Comparison of ENCODE assay signal across 8 cellular contexts in genomic region chr14:23631702-23632460, GRCh38. TPM values are rescaled to one million over a fixed set of nuclear protein-coding genes. Genes with fewer than 3 reads are reported as not detected.
DNase-seq lines count a peak whose midpoint lies in the region; ATAC-seq and TF ChIP-seq lines count a peak whose summit lies in the region.

No MANE protein-coding gene starts in this region.

- intact Hi-C loops in activated naive CD4-positive, alpha-beta T cell treated with anti-CD3 and anti-CD28 coated beads for 36 hours (cut with micrococcal nuclease) = loop anchor here (1.0 kb wide), 3 partner anchors 43 to 322 kb away; no protein-coding TSS in a partner anchor

- H3K9me3 Mint-ChIP-seq in activated naive CD4-positive, alpha-beta T cell treated with anti-CD3 and anti-CD28 coated beads for 36 hours = no peaks in the 10 kb centered on the region

- H3K36me3 ChIP-seq in SJSA1 (no peaks in the 10 kb centered on the region), osteoblast (ENCODE audit: insufficient read depth, low read length) (no peaks in the 10 kb centered on the region)

- no peaks in the 10 kb centered on the region for H3K27me3 Mint-ChIP-seq in activated naive CD4-positive, alpha-beta T cell treated with anti-CD3 and anti-CD28 coated beads for 36 hours (ENCODE audit: low read depth)

- no peaks in the 10 kb centered on the region for H3K36me3 Mint-ChIP-seq in activated naive CD4-positive, alpha-beta T cell treated with anti-CD3 and anti-CD28 coated beads for 36 hours (ENCODE audit: low read depth)

- H3K4me2 ChIP-seq in osteoblast (ENCODE audit: insufficient read depth, low read length) = no peak overlapping the region

- no peak overlapping the region for H3K27ac ChIP-seq in SJSA1
- no peak overlapping the region for H3K27ac ChIP-seq in osteoblast (ENCODE audit: low read depth, low read length)

- H3K9me3 ChIP-seq in SJSA1 (replicated peaks) = no peaks in the 10 kb centered on the region
- no peaks in the 10 kb centered on the region for H3K9me3 ChIP-seq in osteoblast (ENCODE audit: low read depth, low read length)

- DNase-seq in C1 segment of cervical spinal cord (lab: John Stamatoyannopoulos, UW) (peak in 13 of 14 donors; percentile 3 to 79 (median 46)), LHCN-M2 (ENCODE audit: low read depth) (peak; percentile 72), SJSA1 (ENCODE audit: low read depth in 1 of 2, low spot score in 2 of 2) (peak; percentile 15 to 51), germinal center (ENCODE audit: low spot score) (peak; percentile 65), osteoblast (ENCODE audit: insufficient read length, low spot score, missing footprints) (peak; percentile 92), superior temporal gyrus (ENCODE audit: extremely low spot score) (peak; percentile 91)
- DNase-seq in activated naive CD4-positive, alpha-beta T cell treated with anti-CD3 and anti-CD28 coated beads for 36 hours = peak; percentile 82

- no peaks in the 10 kb centered on the region for H3K79me2 ChIP-seq in osteoblast (ENCODE audit: insufficient read depth, low read length)

- TF ChIP-seq CTCF in osteoblast (IDR thresholded peaks at IDR 0.05; ENCODE audit: extremely low read depth, low read depth, low read length) = peak; percentile 98

- H3K4me3 ChIP-seq in SJSA1 = no peak overlapping the region
- no peak overlapping the region for H3K4me3 ChIP-seq in osteoblast (ENCODE audit: insufficient read depth, low read length)

- H3K4me1 Mint-ChIP-seq in activated naive CD4-positive, alpha-beta T cell treated with anti-CD3 and anti-CD28 coated beads for 36 hours (ENCODE audit: low read depth) = peaks cover 5% of the 10 kb centered on the region

- H3K4me1 ChIP-seq in SJSA1 (replicated peaks) = no peaks in the 10 kb centered on the region
- no peaks in the 10 kb centered on the region for H3K4me1 ChIP-seq in osteoblast (ENCODE audit: insufficient read depth, low read length)

- CTCF ChIA-PET in activated naive CD4-positive, alpha-beta T cell treated with anti-CD3 and anti-CD28 coated beads for 36 hours (lab: Charles Lee) = interaction anchor here (0.6 to 7.0 kb wide), 60 partner anchors 8 to 464 kb away, joined by 3 to 69 read pairs (median 5); partner anchors contain the start of gene AP1G2

- H3K27me3 ChIP-seq in SJSA1 (replicated peaks) (no peaks in the 10 kb centered on the region), osteoblast (ENCODE audit: insufficient read depth, low read length) (peaks cover 10% of the 10 kb centered on the region)

- H3K27ac Mint-ChIP-seq in activated naive CD4-positive, alpha-beta T cell treated with anti-CD3 and anti-CD28 coated beads for 36 hours = no peak overlapping the region

- peak overlapping the region; percentile 63 for H2AFZ ChIP-seq in osteoblast (ENCODE audit: low read length)

- H4K20me1 ChIP-seq in osteoblast (ENCODE audit: insufficient read depth, low read length) = no peaks in the 10 kb centered on the region

- ATAC-seq in GM19463 (IDR thresholded peaks at IDR 0.05; ENCODE audit: unreplicated experiment) = peak; percentile 69

- H3K4me3 Mint-ChIP-seq in activated naive CD4-positive, alpha-beta T cell treated with anti-CD3 and anti-CD28 coated beads for 36 hours = peak overlapping the region; percentile 35

RNA-seq across cellular contexts. Expression of gene DHRS2, which starts 4.3 kb away (rescaled TPM):
- 1.0 and 2.4 TPM in 2 replicates for total RNA-seq in LHCN-M2 (2014; rRNA removed)
- polyA plus RNA-seq in LHCN-M2 (2012) = 0.24 TPM
- 0.21 and 1.2 TPM in 2 replicates for total RNA-seq in SJSA1 (2014; rRNA removed; shearing (Covaris generic))
- total RNA-seq in activated naive CD4-positive, alpha-beta T cell treated with anti-CD3 and anti-CD28 coated beads for 36 hours = under 1 TPM; 0.17 to 0.26 TPM
- total RNA-seq in osteoblast = under 0.01 and 0.29 TPM in 2 replicates

RNA-seq across cellular contexts. Expression of gene JPH4, which starts 53.3 kb away (rescaled TPM):
- total RNA-seq in LHCN-M2 (2014; rRNA removed) (not detected in 2 replicates), osteoblast (not detected in 2 replicates)
- polyA plus RNA-seq in LHCN-M2 (2012) = 0.01 TPM
- not detected in 2 replicates for total RNA-seq in SJSA1 (2014; rRNA removed; shearing (Covaris generic))
- total RNA-seq in activated naive CD4-positive, alpha-beta T cell treated with anti-CD3 and anti-CD28 coated beads for 36 hours = under 1 TPM in 1 of 2 experiments, not detected in 1; 0.05 TPM

Comparison
In these comparisons a context has a peak if more than half of its experiments do, and no peak if none do; other contexts are left out.
1. DNase-seq: peak in every context shown above with its lines; median percentile 92 in osteoblast; 91 in superior temporal gyrus; 82 in activated naive CD4-positive, alpha-beta T cell treated with anti-CD3 and anti-CD28 coated beads for 36 hours; 72 in LHCN-M2; 65 in germinal center; 46 in C1 segment of cervical spinal cord; 33 in SJSA1.